Comparison of ENCODE assay signal across 30 cellular contexts in the genomic region with DNA sequence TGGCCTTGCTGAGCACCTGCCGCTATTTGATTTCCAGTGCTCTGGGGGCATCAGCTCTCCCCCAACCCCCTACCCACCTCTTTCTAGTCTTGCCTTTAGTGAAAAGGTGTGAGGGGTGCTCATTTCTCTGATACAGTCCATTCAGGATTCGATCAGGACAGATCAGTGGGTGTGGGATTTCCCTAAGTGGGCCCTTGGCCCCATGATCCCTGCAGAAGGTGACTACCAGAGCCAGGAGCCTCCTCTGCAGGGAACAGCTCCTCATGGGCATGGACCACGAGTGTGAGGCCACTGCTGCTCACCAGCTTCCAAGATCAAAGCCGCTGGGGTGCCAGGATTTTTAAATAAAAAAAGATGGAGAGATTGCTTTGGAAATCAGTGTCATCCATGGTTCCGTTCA.
"Had no signal": no experiment of that assay in that cellular context is flagged by ENCODE, and none has a peak within 500 bp of the region (broad histone marks: within the 10 kb centered on the region; RNA-seq: fewer than 3 reads in every experiment).

No MANE protein-coding gene starts in this region.

- H3K36me3 ChIP-seq: adrenal gland, breast epithelium, Peyer's patch, SJSA1, WERI-Rb-1 had no signal

- H3K4me3 Mint-ChIP-seq: activated CD4-positive, alpha-beta memory T cell treated with anti-CD3 and anti-CD28 coated beads for 36 hours; activated CD4-positive, alpha-beta T cell treated with anti-CD3 and anti-CD28 coated beads, Interleukin-2, amount 10 ng/mL, durations not matched to agents 7 days and 5 days; activated naive CD4-positive, alpha-beta T cell treated with anti-CD3 and anti-CD28 coated beads for 36 hours; T-helper 1 cell treated with Interleukin-12 subunit alpha and Interleukin-12 subunit beta and Interleukin-4 antibody, amounts not matched to agents 30 μg/mL and 1 μg/mL, for 36 hours had no signal

- FAIRE-seq: astrocyte had no signal

- H3K36me3 Mint-ChIP-seq: activated CD4-positive, alpha-beta memory T cell treated with anti-CD3 and anti-CD28 coated beads for 36 hours had no signal

- H3K27me3 Mint-ChIP-seq: activated CD4-positive, alpha-beta T cell treated with anti-CD3 and anti-CD28 coated beads, Interleukin-2, amount 10 ng/mL, durations not matched to agents 7 days and 5 days had no signal

- H3K4me1 ChIP-seq: breast epithelium, Peyer's patch had no signal

- H3K9ac ChIP-seq: KMS-11, SK-N-SH had no signal

- H3K27ac Mint-ChIP-seq: activated CD4-positive, alpha-beta T cell treated with anti-CD3 and anti-CD28 coated beads, Interleukin-2, amount 10 ng/mL, durations not matched to agents 7 days and 5 days; activated naive CD4-positive, alpha-beta T cell treated with anti-CD3 and anti-CD28 coated beads for 36 hours; T-helper 1 cell treated with Interleukin-12 subunit alpha and Interleukin-12 subunit beta and Interleukin-4 antibody, amounts not matched to agents 30 μg/mL and 1 μg/mL, for 36 hours had no signal

- H3K4me3 ChIP-seq: adrenal gland, body of pancreas, breast epithelium, Peyer's patch, SJSA1 had no signal

- DNase-seq: activated CD4-positive, alpha-beta memory T cell treated with anti-CD3 and anti-CD28 coated beads for 36 hours; activated CD4-positive, alpha-beta T cell treated with anti-CD3 and anti-CD28 coated beads, Interleukin-2, amount 10 ng/mL, durations not matched to agents 7 days and 5 days; activated CD4-positive, CD25-positive, alpha-beta regulatory T cell; activated CD8-positive, alpha-beta memory T cell treated with anti-CD3 and anti-CD28 coated beads, Interleukin-2, amount 50 U/mL, for 4 hours; activated gamma-delta T cell treated with Interleukin-2 at 50 U/mL for 16 hours; activated naive CD4-positive, alpha-beta T cell treated with anti-CD3 and anti-CD28 coated beads for 36 hours; activated T-cell treated with anti-CD3 and anti-CD28 coated beads, Interleukin-2, amount 50 U/mL, for 48 hours; adrenal gland; body of pancreas; MM.1S; MV-4-11; NCI-H1092; NCI-H1436 treated with DMSO at 0.1 percent for 48 hours; NCI-H1694 treated with DMSO at 0.1 percent for 48 hours; NCI-H2029; NCI-H345; NCI-H524 treated with DMSO at 0.1 percent for 48 hours; PC-3; Peyer's patch; RPMI8226; SHP77 treated with DMSO at 0.1 percent for 48 hours; SK-N-SH; T-helper 9 cell; WERI-Rb-1 had no signal

- ATAC-seq: activated naive CD4-positive, alpha-beta T cell treated with anti-CD3 and anti-CD28 coated beads, Interleukin-2, amount 50 U/mL, for 72 hours; body of pancreas; PC-3 had no signal

- H3K9me3 Mint-ChIP-seq: activated naive CD4-positive, alpha-beta T cell treated with anti-CD3 and anti-CD28 coated beads for 36 hours; T-helper 1 cell treated with Interleukin-12 subunit alpha and Interleukin-12 subunit beta and Interleukin-4 antibody, amounts not matched to agents 30 μg/mL and 1 μg/mL, for 36 hours had no signal

- H3K4me2 ChIP-seq: KMS-11, SK-N-SH had no signal

- H3K27me3 ChIP-seq: adrenal gland, body of pancreas, breast epithelium, Peyer's patch, SJSA1 had no signal

- H3K27ac ChIP-seq: breast epithelium, KMS-11, Peyer's patch, WERI-Rb-1 had no signal

- H3K9me3 ChIP-seq: adrenal gland, body of pancreas, breast epithelium, Peyer's patch, SJSA1, SK-N-SH had no signal
